29 cellular contexts compared by ENCODE assay signal in genomic region chr1:166766942-166767341, GRCh38.
"Had no signal": no experiment of that assay in that cellular context is flagged by ENCODE, and none has a peak within 500 bp of the region (broad histone marks: within the 10 kb centered on the region; RNA-seq: fewer than 3 reads in every experiment).

No MANE protein-coding gene starts in this region.

- DNase-seq: colonic mucosa; cortex of kidney; dermis blood vessel endothelial cell; dorsolateral prefrontal cortex; effector CD4-positive, alpha-beta T cell; effector CD8-positive, alpha-beta T cell; effector memory CD4-positive, alpha-beta T cell; effector memory CD8-positive, alpha-beta T cell; endodermal cell; erythroblast; esophagus squamous epithelium; foreskin fibroblast; foreskin keratinocyte; foreskin melanocyte; gastrocnemius medialis; glutamatergic neuron; head of caudate nucleus; heart left ventricle; heart right ventricle had no signal

- ATAC-seq: effector memory CD8-positive, alpha-beta T cell; esophagus mucosa; foreskin keratinocyte; gastrocnemius medialis; gastroesophageal sphincter; heart left ventricle; heart right ventricle had no signal

- FAIRE-seq: colon, endometrium, endothelial cell of umbilical vein, frontal cortex had no signal

- H3K27me3 Mint-ChIP-seq: dendritic cell treated with granulocyte-macrophage colony-stimulating factor and Interleukin-4, amounts not matched to agents 40 ng/mL and 50 ng/mL, for 4 days had no signal

- H3K27me3 ChIP-seq: colonic mucosa, dorsolateral prefrontal cortex, esophagus muscularis mucosa, foreskin keratinocyte, gastrocnemius medialis, gastroesophageal sphincter, heart left ventricle, heart right ventricle had no signal

- H3K27ac Mint-ChIP-seq: dendritic cell treated with granulocyte-macrophage colony-stimulating factor and Interleukin-4, amounts not matched to agents 40 ng/mL and 50 ng/mL, for 4 days; effector memory CD8-positive, alpha-beta T cell; endodermal cell had no signal

- H3K4me3 ChIP-seq: colonic mucosa, coronary artery, dorsolateral prefrontal cortex, esophagus muscularis mucosa, esophagus squamous epithelium, gastrocnemius medialis, gastroesophageal sphincter, heart left ventricle, heart right ventricle had no signal

- H3K4me1 ChIP-seq: colonic mucosa, esophagus muscularis mucosa, esophagus squamous epithelium, foreskin keratinocyte, gastrocnemius medialis, gastroesophageal sphincter, heart left ventricle, heart right ventricle had no signal

- H3K36me3 ChIP-seq: colonic mucosa, esophagus muscularis mucosa, esophagus squamous epithelium, gastrocnemius medialis, gastroesophageal sphincter, heart left ventricle, heart right ventricle had no signal

- H3K9me3 ChIP-seq: colonic mucosa had no signal

- H3K4me3 Mint-ChIP-seq: dendritic cell treated with granulocyte-macrophage colony-stimulating factor and Interleukin-4, amounts not matched to agents 40 ng/mL and 50 ng/mL, for 4 days; effector memory CD8-positive, alpha-beta T cell; endodermal cell had no signal

- H3K27ac ChIP-seq: colonic mucosa, coronary artery, dorsolateral prefrontal cortex, epithelial cell of prostate, esophagus muscularis mucosa, esophagus squamous epithelium, foreskin keratinocyte, gastrocnemius medialis, gastroesophageal sphincter, heart left ventricle, heart right ventricle had no signal
